26 cellular contexts compared by ENCODE assay signal in genomic region chr16:17246974-17247718, GRCh38.
DNase-seq lines count a peak whose midpoint lies in the region; ATAC-seq, FAIRE-seq and TF ChIP-seq lines count a peak whose summit lies in the region.
"Had no signal": no experiment of that assay in that cellular context is flagged by ENCODE, and none has a peak within 500 bp of the region (broad histone marks: within the 10 kb centered on the region; RNA-seq: fewer than 3 reads in every experiment).

No MANE protein-coding gene starts in this region.

- CTCF ChIA-PET in CD8-positive, alpha-beta memory T cell (lab: Charles Lee), result no interaction called here

- H3K36me3 Mint-ChIP-seq in CD8-positive, alpha-beta memory T cell, result peaks cover 0 to 11% (median 6%) of the 10 kb centered on the region in 3 donors
- peaks cover 3 to 19% (median 5%) of the 10 kb centered on the region in 3 donors for H3K36me3 Mint-ChIP-seq in immature natural killer cell

- peak overlapping the region in 1 of 7 donors; percentile 61 for H3K4me3 Mint-ChIP-seq in CD8-positive, alpha-beta memory T cell
- H3K4me3 Mint-ChIP-seq in immature natural killer cell, result no peak overlapping the region
- H3K4me3 Mint-ChIP-seq: CD14-positive monocyte, GM23338 had no signal

- H3K4me1 ChIP-seq in pancreas, result peaks cover 0 to 3% (median 0%) of the 10 kb centered on the region in 3 donors
- H3K4me1 ChIP-seq in CD8-positive, alpha-beta memory T cell (ENCODE audit: insufficient read depth, low read length), result no peaks in the 10 kb centered on the region

- peaks cover 22 to 48% (median 45%) of the 10 kb centered on the region in 3 donors for H3K4me1 Mint-ChIP-seq in CD8-positive, alpha-beta memory T cell
- peaks cover 42 to 49% of the 10 kb centered on the region in 2 donors for H3K4me1 Mint-ChIP-seq in immature natural killer cell

- POLR2A ChIA-PET in CD8-positive, alpha-beta memory T cell (lab: Charles Lee), result no interaction called here

- H3K36me3 ChIP-seq in pancreas, result no peaks in the 10 kb centered on the region
- H3K36me3 ChIP-seq in CD8-positive, alpha-beta memory T cell (ENCODE audit: insufficient read depth, low read length), result no peaks in the 10 kb centered on the region

- TF ChIP-seq CTCF in pancreas (IDR thresholded peaks at IDR 0.05), result no peak

- H3K27me3 ChIP-seq in pancreas, result no peaks in the 10 kb centered on the region
- H3K27me3 ChIP-seq in CD8-positive, alpha-beta memory T cell (ENCODE audit: insufficient read depth, low read length, poor library complexity, severe bottlenecking), result no peaks in the 10 kb centered on the region

- no peaks in the 10 kb centered on the region for H3K9me3 ChIP-seq in pancreas
- H3K9me3 ChIP-seq in CD8-positive, alpha-beta memory T cell (ENCODE audit: low read length), result no peaks in the 10 kb centered on the region

- ATAC-seq in pancreas, result peak; percentile 76 to 94 (median 83)
- ATAC-seq: GM23338, HepG2, Panc1, SK-N-SH treated with all-trans-retinoic acid at 6 μM for 48 hours had no signal

- no peak for FAIRE-seq in pancreas (lab: Jason Lieb, UNC)
- FAIRE-seq: GM12892, HepG2 had no signal

- H3K27me3 Mint-ChIP-seq in CD8-positive, alpha-beta memory T cell, result no peaks in the 10 kb centered on the region
- H3K27me3 Mint-ChIP-seq in immature natural killer cell (ENCODE audit: low read depth in 3 of 3), result peaks cover 0 to 2% (median 0%) of the 10 kb centered on the region in 3 donors

- WGBS in pancreas, 2 donors, result 39 to 42% methylated on average over 10 of the region's 10 CpGs

- H3K27ac ChIP-seq in pancreas, result peak overlapping the region in 1 of 4 donors; percentile 2
- H3K27ac ChIP-seq in CD8-positive, alpha-beta memory T cell (ENCODE audit: low read depth, low read length), result no peak overlapping the region
- H3K27ac ChIP-seq: HL-60 had no signal

- intact Hi-C loops in pancreas (cut with DNase I), result no loop called here

- peak overlapping the region in 2 of 8 donors; percentile 13 to 41 for H3K27ac Mint-ChIP-seq in CD8-positive, alpha-beta memory T cell
- peak overlapping the region in 2 of 6 donors; percentile 26 to 42 for H3K27ac Mint-ChIP-seq in immature natural killer cell

- no peak overlapping the region for H3K4me3 ChIP-seq in pancreas
- H3K4me3 ChIP-seq in CD8-positive, alpha-beta memory T cell (ENCODE audit: low read length), result no peak overlapping the region
- H3K4me3 ChIP-seq: GM23338 had no signal

- H3K9me3 Mint-ChIP-seq in CD8-positive, alpha-beta memory T cell, result no peaks in the 10 kb centered on the region
- no peaks in the 10 kb centered on the region for H3K9me3 Mint-ChIP-seq in immature natural killer cell
- H3K9me3 Mint-ChIP-seq: CD14-positive monocyte, GM23338 had no signal

- DNase-seq in NCI-H1092 treated with DMSO at 0.1 percent for 48 hours (lab: John Stamatoyannopoulos, UW), result peak; percentile 42
- DNase-seq in NCI-H1092 (lab: John Stamatoyannopoulos, UW), result no peak
- DNase-seq in DMS79 (lab: John Stamatoyannopoulos, UW), result peak; percentile 76
- DNase-seq in NCI-H774 (lab: John Stamatoyannopoulos, UW), result peak; percentile 12
- DNase-seq in pancreas, result no peak
- DNase-seq in CD8-positive, alpha-beta memory T cell, result no peak
- DNase-seq in activated gamma-delta T cell treated with Interleukin-2 at 50 U/mL for 16 hours, result no peak
- no peak for DNase-seq in immature natural killer cell
- DNase-seq: 8988T; AML-193; HCEC 1CT; KBM-7; NCI-H1105; NCI-H146; NCI-H2081; NCI-H2171; NCI-H345; NCI-H526 treated with DMSO at 0.1 percent for 48 hours; NK-92 treated with Interleukin-12 subunit alpha and Interleukin-12 subunit beta, amount 100 ng/mL, for 24 hours had no signal

Comparison
In these comparisons a context has a peak if more than half of its experiments do, and no peak if none do; other contexts are left out.
1. DNase-seq: peak in NCI-H1092 treated with DMSO at 0.1 percent for 48 hours (single experiment), DMS79 (single experiment) and NCI-H774 (single experiment); none in NCI-H1092 (single experiment), pancreas (0 of 6), CD8-positive, alpha-beta memory T cell (0 of 5), activated gamma-delta T cell treated with Interleukin-2 at 50 U/mL for 16 hours (single experiment) and immature natural killer cell (0 of 3).